Comparison of ENCODE assay signal across 10 cellular contexts in the genomic region with DNA sequence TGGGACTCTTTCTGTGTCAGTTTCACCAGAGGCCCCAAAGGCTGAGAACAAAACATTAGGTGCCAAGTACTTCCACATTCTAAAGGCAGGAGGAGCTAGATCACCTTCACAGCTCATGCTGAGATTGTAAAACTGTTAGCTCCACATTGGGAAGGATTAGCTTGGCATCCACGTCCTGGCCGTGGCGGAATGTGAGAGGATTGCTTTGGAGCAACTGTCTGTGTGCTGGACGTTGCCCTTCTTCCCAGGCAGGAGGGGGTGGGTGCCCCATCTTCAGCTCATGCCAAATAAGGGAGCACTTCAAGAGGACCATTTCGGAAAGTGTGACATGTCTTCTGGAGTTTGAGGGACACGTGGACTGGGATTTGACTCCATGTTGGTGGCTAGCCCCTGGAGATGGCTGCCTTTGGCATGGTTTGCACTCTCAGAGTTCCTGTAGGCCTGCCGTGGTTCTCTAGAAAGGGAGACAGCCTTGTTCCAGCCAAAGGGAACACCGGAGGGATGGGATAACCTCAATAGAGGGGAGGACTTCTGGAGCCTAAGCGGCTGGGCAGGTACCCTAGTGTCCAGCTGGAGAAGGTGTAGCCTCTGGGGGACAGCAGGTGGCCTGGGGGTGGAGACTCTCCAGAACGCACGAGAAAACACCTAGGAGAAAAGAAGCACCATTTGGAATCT. TPM values are rescaled to one million over a fixed set of nuclear protein-coding genes. Genes with fewer than 3 reads are reported as not detected.
DNase-seq lines count a peak whose midpoint lies in the region; ATAC-seq and TF ChIP-seq lines count a peak whose summit lies in the region.
"Had no signal": no experiment of that assay in that cellular context is flagged by ENCODE, and none has a peak within 500 bp of the region (broad histone marks: within the 10 kb centered on the region; RNA-seq: fewer than 3 reads in every experiment).

No MANE protein-coding gene starts in this region.

- ATAC-seq in HG03521 (IDR thresholded peaks at IDR 0.05; ENCODE audit: unreplicated experiment) (no peak), GM21390 (IDR thresholded peaks at IDR 0.05; ENCODE audit: unreplicated experiment) (no peak), omental fat pad (ENCODE audit: low FRiP score) (no peak)
- ATAC-seq: upper lobe of right lung had no signal

- TF ChIP-seq CTCF in omental fat pad (IDR thresholded peaks at IDR 0.05), result no peak

- DNase-seq in SIG-M5 treated with dmso at 0.1 percent for 504 hours (lab: John Stamatoyannopoulos, UW; ENCODE audit: unreplicated experiment), result peak; percentile 43
- DNase-seq in SIG-M5 (lab: John Stamatoyannopoulos, UW), result no peak
- DNase-seq in NCI-H82 treated with DMSO at 0.1 percent for 48 hours (lab: John Stamatoyannopoulos, UW; ENCODE audit: unreplicated experiment), result peak; percentile 47
- peak; percentile 25 for DNase-seq in fibroblast of gingiva (ENCODE audit: low read depth)
- peak; percentile 20 for DNase-seq in stromal cell of bone marrow (ENCODE audit: low read depth)
- DNase-seq in omental fat pad (ENCODE audit: low spot score), result no peak
- DNase-seq: NCI-H1694, upper lobe of right lung had no signal

RNA-seq across cellular contexts. Expression of gene FMC1, which starts 19.9 kb away (rescaled TPM):
- total RNA-seq in omental fat pad, result 10 to 100 TPM in 3 of 4 donors, 1 to 10 TPM in 1; 4.1 to 23.6 (median 13.7) TPM

RNA-seq across cellular contexts. Expression of gene LUC7L2, which starts 38.5 kb away (rescaled TPM):
- 10 to 100 TPM; 46.6 to 78.9 (median 61.1) TPM for total RNA-seq in omental fat pad

Comparison
In these comparisons a context has a peak if more than half of its experiments do, and no peak if none do; other contexts are left out.
1. DNase-seq: peak in SIG-M5 treated with dmso at 0.1 percent for 504 hours (single experiment), NCI-H82 treated with DMSO at 0.1 percent for 48 hours (single experiment), fibroblast of gingiva (single experiment) and stromal cell of bone marrow (single experiment); none in SIG-M5 (single experiment) and omental fat pad (single experiment).